ENCODE assay signal across 13 cellular contexts in the genomic region with DNA sequence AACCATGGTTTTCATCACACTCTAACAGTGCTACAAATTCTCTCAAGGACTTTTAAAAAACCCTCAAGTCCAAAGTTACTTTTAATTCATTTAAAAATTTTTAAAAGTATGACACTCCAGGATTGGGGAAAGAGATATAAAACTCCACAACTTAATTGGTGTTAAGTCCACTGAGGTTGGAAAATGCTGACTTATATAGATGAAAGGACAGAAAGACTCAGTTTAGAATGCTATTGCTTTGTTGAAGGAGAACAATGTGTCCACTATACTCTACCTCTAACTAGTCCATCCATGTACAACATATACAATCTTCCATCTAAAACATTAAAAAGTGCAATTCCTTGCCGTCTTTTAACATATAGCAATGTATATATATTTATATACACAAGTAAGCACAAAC. TPM values are rescaled to one million over a fixed set of nuclear protein-coding genes. Genes with fewer than 3 reads are reported as not detected.
A peak's percentile ranks its signal among the peaks of the same experiment; 100 is the strongest.
DNase-seq lines count a peak whose midpoint lies in the region; TF ChIP-seq lines count a peak whose summit lies in the region.
"Had no signal": no experiment of that assay in that cellular context is flagged by ENCODE, and none has a peak within 500 bp of the region (broad histone marks: within the 10 kb centered on the region; RNA-seq: fewer than 3 reads in every experiment).

No MANE protein-coding gene starts in this region.

- intact Hi-C loops in A673 (cut with micrococcal nuclease; ENCODE audit: unreplicated experiment) = no loop called here

- H3K27ac ChIP-seq in cingulate gyrus (ENCODE audit: low read depth, low read length) (peak overlapping the region; percentile 67), layer of hippocampus (ENCODE audit: low read depth, low read length) (peak overlapping the region; percentile 42), A673 (ENCODE audit: low read depth, low read length, poor library complexity, severe bottlenecking) (no peak overlapping the region)
- H3K27ac ChIP-seq: C4-2B had no signal

- H3K27me3 ChIP-seq in layer of hippocampus (ENCODE audit: control insufficient read depth, insufficient read depth, low read length) (no peaks in the 10 kb centered on the region), A673 (replicated peaks; ENCODE audit: insufficient read depth, low read depth, low read length, poor library complexity) (no peaks in the 10 kb centered on the region)

- no peak overlapping the region for H3K4me3 Mint-ChIP-seq in chondrocyte (ENCODE audit: unreplicated experiment)
- H3K4me3 Mint-ChIP-seq: CD4-positive, alpha-beta T cell; H9 had no signal

- CTCF ChIA-PET in A673 (lab: Charles Lee) = interaction anchor here (0.7 kb wide), 1 partner anchor 309 kb away, joined by 3 read pairs; no protein-coding TSS in a partner anchor

- TF ChIP-seq CTCF in chondrocyte (IDR thresholded peaks at IDR 0.05) (no peak), A673 (conservative IDR thresholded peaks at IDR 0.05; ENCODE audit: low read depth, low read length) (no peak)

- H3K9me3 ChIP-seq in A673 (ENCODE audit: low read depth, low read length, poor library complexity, severe bottlenecking) = no peaks in the 10 kb centered on the region

- no peaks in the 10 kb centered on the region for H3K9me3 Mint-ChIP-seq in chondrocyte (ENCODE audit: low read depth)
- H3K9me3 Mint-ChIP-seq: CD4-positive, alpha-beta T cell; H9 had no signal

- H3K27ac Mint-ChIP-seq in chondrocyte (ENCODE audit: unreplicated experiment) = no peak overlapping the region
- H3K27ac Mint-ChIP-seq: CD4-positive, alpha-beta T cell; H9 had no signal

- no TSS peak for BruUV-seq in A673 (replicated peaks; lab: Mats Ljungman, UMichigan)

- DNase-seq in superior temporal gyrus (ENCODE audit: extremely low spot score) = peak; percentile 63
- no peak for DNase-seq in stimulated activated CD4-positive, alpha-beta T cell treated with anti-CD3 and anti-CD28 coated beads, Interleukin-2, amount 100 ng/mL, for 48 hours
- DNase-seq in chondrocyte (ENCODE audit: low spot score) = no peak
- no peak for DNase-seq in A673 (ENCODE audit: low spot score)
- DNase-seq: AML-193; CD4-positive, alpha-beta T cell; DMS153; DMS79; GDM1; H9 had no signal

- POLR2A ChIA-PET in A673 (lab: Charles Lee; ENCODE audit: low non-redundant PET) = no interaction called here

- H3K4me3 ChIP-seq in A673 (ENCODE audit: low read depth, low read length, poor library complexity, severe bottlenecking) = no peak overlapping the region

- H3K36me3 ChIP-seq in A673 (ENCODE audit: insufficient read depth, low read length, poor library complexity, severe bottlenecking) = no peaks in the 10 kb centered on the region

- H3K4me1 Mint-ChIP-seq in chondrocyte (ENCODE audit: low read depth) = peaks cover 14% of the 10 kb centered on the region

- no peaks in the 10 kb centered on the region for H3K27me3 Mint-ChIP-seq in chondrocyte (ENCODE audit: low read depth)
- H3K27me3 Mint-ChIP-seq: CD4-positive, alpha-beta T cell had no signal

- no peaks in the 10 kb centered on the region for H3K4me1 ChIP-seq in A673 (ENCODE audit: insufficient read depth, low read length, poor library complexity, severe bottlenecking)

- peaks cover 2% of the 10 kb centered on the region for H3K36me3 Mint-ChIP-seq in chondrocyte (ENCODE audit: low read depth)

RNA-seq across cellular contexts. Expression of a gene that starts 41.2 kb away (rescaled TPM):
- total RNA-seq in chondrocyte (8.1 to 11.5 TPM (median 9.8 TPM) in 3 replicates), A673 (2021) (7.9 and 11.5 TPM in 2 replicates)
